Comparison of ENCODE assay signal across 2 cellular contexts in genomic region chr11:118252688-118253087, GRCh38.
TF ChIP-seq lines count a peak whose summit lies in the region.

No MANE protein-coding gene starts in this region.

TF ChIP-seq in SK-N-SH, 30 proteins besides CTCF, POLR2A, EP300 and RAD21 (continued from another document):
- TF ChIP-seq REST (IDR thresholded peaks at IDR 0.05; ENCODE audit: low read depth, low read length) (no peak), SMC3 (IDR thresholded peaks at IDR 0.05; ENCODE audit: low read depth, low read length) (no peak), GATA2 (CRISPR knock-in tag; IDR thresholded peaks at IDR 0.05) (no peak), RXRA (IDR thresholded peaks at IDR 0.05; ENCODE audit: borderline replicate concordance, low read depth) (no peak), NFIC (IDR thresholded peaks at IDR 0.05; ENCODE audit: borderline replicate concordance) (no peak), SIN3A (IDR thresholded peaks at IDR 0.05; ENCODE audit: borderline replicate concordance, low read depth, low read length) (no peak), TEAD4 (IDR thresholded peaks at IDR 0.05; ENCODE audit: borderline replicate concordance, insufficient read depth) (no peak), RFX5 (IDR thresholded peaks at IDR 0.05; ENCODE audit: low read length) (no peak), IRF3 (IDR thresholded peaks at IDR 0.05; ENCODE audit: low read depth, low read length) (no peak)
- TF ChIP-seq, protein P1, sequence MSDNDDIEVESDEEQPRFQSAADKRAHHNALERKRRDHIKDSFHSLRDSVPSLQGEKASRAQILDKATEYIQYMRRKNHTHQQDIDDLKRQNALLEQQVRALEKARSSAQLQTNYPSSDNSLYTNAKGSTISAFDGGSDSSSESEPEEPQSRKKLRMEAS (IDR thresholded peaks at IDR 0.05; ENCODE audit: low read depth) = no peak

TF ChIP-seq in SK-N-SH treated with all-trans-retinoic acid at 6 μM for 48 hours, 23 proteins besides CTCF, POLR2A, EP300 and RAD21 (continued from another document):
- TF ChIP-seq RARB (CRISPR knock-in tag; IDR thresholded peaks at IDR 0.05) (no peak), CSRNP3 (CRISPR knock-in tag; IDR thresholded peaks at IDR 0.05) (no peak), ESRRG (CRISPR knock-in tag; IDR thresholded peaks at IDR 0.05) (no peak)
